Comparison of ENCODE assay signal across 8 cellular contexts in the genomic region with DNA sequence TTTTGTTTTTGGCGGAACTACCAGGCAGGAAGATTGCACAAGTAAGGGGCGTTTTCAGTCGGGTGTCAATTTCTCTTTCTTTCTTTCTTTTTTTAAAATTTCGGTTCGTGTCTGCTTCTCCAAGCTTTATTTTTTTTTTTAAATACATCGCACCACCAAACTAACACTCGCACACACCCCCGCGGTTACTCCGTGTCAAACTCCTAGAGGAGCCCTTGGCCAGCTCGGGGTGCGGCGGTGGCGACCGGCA. TPM values are rescaled to one million over a fixed set of nuclear protein-coding genes. Genes with fewer than 3 reads are reported as not detected.
DNase-seq lines count a peak whose midpoint lies in the region; ATAC-seq and TF ChIP-seq lines count a peak whose summit lies in the region.

No MANE protein-coding gene starts in this region.

- in situ Hi-C loops in G401 (cut with HindIII; ENCODE audit: low sequenced_read_pairs) = no loop called here

- H3K36me3 ChIP-seq in BLaER1 treated with 17β-estradiol and CSF1 and Interleukin-3, amounts not matched to agents 10 nM and 100 nM = no peaks in the 10 kb centered on the region
- no peaks in the 10 kb centered on the region for H3K36me3 ChIP-seq in sigmoid colon

- peak overlapping the region; percentile 93 to 99 (median 97) for H3K4me2 ChIP-seq in BLaER1 treated with 17β-estradiol and CSF1 and Interleukin-3, amounts not matched to agents 10 nM and 100 nM

- no peak for DNase-seq in RWPE1 (ENCODE audit: low spot score)
- no peak for DNase-seq in fibroblast of mammary gland (ENCODE audit: low read depth)
- no peak for DNase-seq in sigmoid colon
- no peak for DNase-seq in HCEC 1CT
- DNase-seq in G401 (ENCODE audit: low spot score) = no peak
- DNase-seq in NCI-H2227 treated with DMSO at 0.1 percent for 48 hours (lab: John Stamatoyannopoulos, UW) = no peak

- intact Hi-C loops in sigmoid colon (cut with DNase I) = loop anchor here (1.0 to 10.0 kb wide), 4 partner anchors 69 to 197 kb away; partner anchors contain the start of gene SF3B5

- H3K9me3 ChIP-seq in BLaER1 treated with 17β-estradiol and CSF1 and Interleukin-3, amounts not matched to agents 10 nM and 100 nM (replicated peaks in 1 of 11) = peaks cover 0 to 7% (median 0%) of the 10 kb centered on the region in 11 experiments; a peak in 1 of 22 replicates
- H3K9me3 ChIP-seq in sigmoid colon = no peaks in the 10 kb centered on the region

- 0% methylated on average over 15 of the region's 15 CpGs for WGBS in sigmoid colon, 2 donors

- TF ChIP-seq CTCF in RWPE1 (conservative IDR thresholded peaks at IDR 0.05; ENCODE audit: low read depth) = no peak
- no peak for TF ChIP-seq CTCF in fibroblast of mammary gland (conservative IDR thresholded peaks at IDR 0.05; ENCODE audit: control insufficient read depth, insufficient read depth, low read depth, low read length)
- no peak for TF ChIP-seq CTCF in sigmoid colon (IDR thresholded peaks at IDR 0.05)

- TF ChIP-seq POLR2A in sigmoid colon (IDR thresholded peaks at IDR 0.05) = no peak

- TF ChIP-seq EP300 in sigmoid colon (IDR thresholded peaks at IDR 0.05) = no peak

- peak overlapping the region; percentile 62 to 84 (median 75) for H3K9ac ChIP-seq in BLaER1 treated with 17β-estradiol and CSF1 and Interleukin-3, amounts not matched to agents 10 nM and 100 nM

- CTCF ChIA-PET in RWPE1 (lab: Yijun Ruan, JAX) = interaction anchor here (0.5 to 1.4 kb wide), 5 partner anchors 69 to 1538 kb away, joined by 3 to 6 read pairs (median 4); no protein-coding TSS in a partner anchor

- peak overlapping the region; percentile 69 to 94 (median 76) for H3K4me3 ChIP-seq in BLaER1 treated with 17β-estradiol and CSF1 and Interleukin-3, amounts not matched to agents 10 nM and 100 nM
- peak overlapping the region; percentile 87 for H3K4me3 ChIP-seq in fibroblast of mammary gland (ENCODE audit: control insufficient read depth, low read depth, low read length)
- H3K4me3 ChIP-seq in sigmoid colon = peak overlapping the region; percentile 50 to 93 (median 87)

- H3K27me3 ChIP-seq in BLaER1 treated with 17β-estradiol and CSF1 and Interleukin-3, amounts not matched to agents 10 nM and 100 nM = peaks cover 46 to 82% (median 71%) of the 10 kb centered on the region in 11 experiments
- no peaks in the 10 kb centered on the region for H3K27me3 ChIP-seq in sigmoid colon

- H3K4me1 ChIP-seq in BLaER1 treated with 17β-estradiol and CSF1 and Interleukin-3, amounts not matched to agents 10 nM and 100 nM = peaks cover 13 to 23% (median 19%) of the 10 kb centered on the region in 10 experiments; a peak in 18 of 20 replicates
- H3K4me1 ChIP-seq in sigmoid colon = peaks cover 0 to 25% (median 13%) of the 10 kb centered on the region in 4 donors

- peak overlapping the region in 6 of 11 experiments; percentile 9 to 73 (median 62); a peak in 8 of 22 replicates for H3K27ac ChIP-seq in BLaER1 treated with 17β-estradiol and CSF1 and Interleukin-3, amounts not matched to agents 10 nM and 100 nM
- H3K27ac ChIP-seq in RWPE1 (peak overlapping the region; percentile 99), sigmoid colon (peak overlapping the region; percentile 91 to 95 (median 94))

- peaks cover 7 to 30% (median 12%) of the 10 kb centered on the region in 11 experiments; a peak in 15 of 22 replicates for H4K20me1 ChIP-seq in BLaER1 treated with 17β-estradiol and CSF1 and Interleukin-3, amounts not matched to agents 10 nM and 100 nM

- peak; percentile 25 for ATAC-seq in GM21717 (IDR thresholded peaks at IDR 0.05; ENCODE audit: unreplicated experiment)

- POLR2A ChIA-PET in RWPE1 (lab: Yijun Ruan, JAX; ENCODE audit: low non-redundant PET) = interaction anchor here (0.5 to 0.6 kb wide), 2 partner anchors 94 to 194 kb away, joined by 3 to 6 read pairs; no protein-coding TSS in a partner anchor

RNA-seq across cellular contexts. Expression of gene UTRN, which starts 0.3 kb away (rescaled TPM):
- 100 to 1,000 TPM in 2 of 4 donors, 10 to 100 TPM in 2; 36.2 to 143 (median 112) TPM for total RNA-seq in sigmoid colon
- 10 to 100 TPM in 2 of 3 donors, 1 to 10 TPM in 1; 9.0 to 36.7 (median 13.4) TPM for polyA plus RNA-seq in sigmoid colon
- not detected in 2 replicates for total RNA-seq in G401 (2014; rRNA removed; shearing (Covaris generic))

Comparison
In these comparisons a context has a peak if more than half of its experiments do, and no peak if none do; other contexts are left out.
1. RNA of gene UTRN, which starts 0.3 kb away (total RNA-seq): 36.2 to 143 TPM in sigmoid colon; not detected in G401; every median in the first group is over 10 times any median in the second.
2. Peak in every context shown above with its lines, with median percentiles within 50 percentile points of each other: H3K27ac ChIP-seq and H3K4me3 ChIP-seq.